ENCODE assay signal across 20 cellular contexts in genomic region chrX:153387345-153387744, GRCh38. TPM values are rescaled to one million over a fixed set of nuclear protein-coding genes. Genes with fewer than 3 reads are reported as not detected.
DNase-seq lines count a peak whose midpoint lies in the region; ATAC-seq and TF ChIP-seq lines count a peak whose summit lies in the region.
"Had no signal": no experiment of that assay in that cellular context is flagged by ENCODE, and none has a peak within 500 bp of the region (broad histone marks: within the 10 kb centered on the region; RNA-seq: fewer than 3 reads in every experiment).

No MANE protein-coding gene starts in this region.

- H2BK20ac ChIP-seq in H9 (ENCODE audit: low read depth, low read length, poor library complexity, severe bottlenecking): no peak overlapping the region

- H3T11ph ChIP-seq in H9 (ENCODE audit: low read length): no peak overlapping the region

- H2BK5ac ChIP-seq in H9 (ENCODE audit: insufficient read length, low read length): no peak overlapping the region

- TF ChIP-seq CTCF in H9 (conservative IDR thresholded peaks at IDR 0.05): no peak
- TF ChIP-seq CTCF in coronary artery (IDR thresholded peaks at IDR 0.05): no peak
- TF ChIP-seq CTCF in osteoblast (IDR thresholded peaks at IDR 0.05; ENCODE audit: extremely low read depth, low read depth, low read length): no peak
- no peak for TF ChIP-seq CTCF in vagina (IDR thresholded peaks at IDR 0.05)
- no peak for TF ChIP-seq CTCF in progenitor cell of endocrine pancreas (IDR thresholded peaks at IDR 0.05; ENCODE audit: unreplicated experiment)

- H4K91ac ChIP-seq in H9 (ENCODE audit: insufficient read length, low read depth, low read length): no peak overlapping the region

- H3K18ac ChIP-seq in H9 (ENCODE audit: insufficient read length, low read depth, low read length): no peak overlapping the region

- no peak overlapping the region for H3K9ac ChIP-seq in H9 (ENCODE audit: extremely low read depth, insufficient read length, low read length)
- H3K9ac ChIP-seq: BLaER1 treated with 17β-estradiol and CSF1 and Interleukin-3, amounts not matched to agents 10 nM and 100 nM had no signal

- H3K4me3 Mint-ChIP-seq in H9: no peak overlapping the region
- H3K4me3 Mint-ChIP-seq in progenitor cell of endocrine pancreas (ENCODE audit: low read depth): no peak overlapping the region
- H3K4me3 Mint-ChIP-seq: B cell; CD8-positive, alpha-beta T cell had no signal

- no peaks in the 10 kb centered on the region for H3K27me3 ChIP-seq in H9 (ENCODE audit: insufficient read depth, low read length)
- H3K27me3 ChIP-seq in osteoblast (ENCODE audit: insufficient read depth, low read length): no peaks in the 10 kb centered on the region
- H3K27me3 ChIP-seq in vagina: no peaks in the 10 kb centered on the region

- no peak for TF ChIP-seq POLR2A in vagina (IDR thresholded peaks at IDR 0.05)

- no peaks in the 10 kb centered on the region for H3K36me3 ChIP-seq in osteoblast (ENCODE audit: insufficient read depth, low read length)
- H3K36me3 ChIP-seq in vagina: no peaks in the 10 kb centered on the region
- H3K36me3 ChIP-seq: BLaER1 treated with 17β-estradiol and CSF1 and Interleukin-3, amounts not matched to agents 10 nM and 100 nM had no signal

- WGBS in H9 (ENCODE audit: extremely low coverage, insufficient read length, low lambda C conversion rate): no CpG with 5 or more reads among the region's 5 CpGs

- no peak overlapping the region for H3K23ac ChIP-seq in H9 (ENCODE audit: insufficient read length, low read depth, low read length)

- H3K4me1 Mint-ChIP-seq in H9 (no peaks in the 10 kb centered on the region), progenitor cell of endocrine pancreas (ENCODE audit: low read depth) (no peaks in the 10 kb centered on the region)
- H3K4me1 Mint-ChIP-seq: B cell had no signal

- H2AK5ac ChIP-seq in H9 (ENCODE audit: insufficient read length, low read length): no peak overlapping the region

- H3K36me3 Mint-ChIP-seq in H9 (ENCODE audit: insufficient read depth in 1 of 3, low read depth in 3 of 3): peaks cover 0 to 2% (median 0%) of the 10 kb centered on the region in 3 experiments; a peak in 1 of 7 replicates
- H3K36me3 Mint-ChIP-seq in progenitor cell of endocrine pancreas (ENCODE audit: insufficient read depth): no peaks in the 10 kb centered on the region
- H3K36me3 Mint-ChIP-seq: CD8-positive, alpha-beta T cell had no signal

- H2AFZ ChIP-seq in H9 (ENCODE audit: low read length): no peak overlapping the region
- no peak overlapping the region for H2AFZ ChIP-seq in osteoblast (ENCODE audit: low read length)

- H3K9me3 Mint-ChIP-seq in H9 (peaks cover 22 to 24% of the 10 kb centered on the region in 2 experiments), progenitor cell of endocrine pancreas (ENCODE audit: low read depth) (peaks cover 7% of the 10 kb centered on the region)
- H3K9me3 Mint-ChIP-seq: CD8-positive, alpha-beta T cell had no signal

- H3K56ac ChIP-seq in H9 (ENCODE audit: insufficient read length, low read depth, low read length): no peak overlapping the region

- H2BK120ac ChIP-seq in H9 (ENCODE audit: low read depth, low read length, poor library complexity, severe bottlenecking): no peak overlapping the region

- no peak overlapping the region for H4K5ac ChIP-seq in H9 (ENCODE audit: insufficient read length, low read depth, low read length)

- no peak overlapping the region for H3K4ac ChIP-seq in H9 (ENCODE audit: low read depth, low read length)

- H3K4me1 ChIP-seq in H9 (ENCODE audit: insufficient read depth, low read length) (no peaks in the 10 kb centered on the region), osteoblast (ENCODE audit: insufficient read depth, low read length) (peaks cover 2% of the 10 kb centered on the region), vagina (peaks cover under 1% of the 10 kb centered on the region)

- no peak overlapping the region for H4K8ac ChIP-seq in H9 (replicated peaks; ENCODE audit: insufficient read length, low read depth, low read length)

- no peak overlapping the region for H3K14ac ChIP-seq in H9 (ENCODE audit: insufficient read depth, low read length)

- peak; percentile 14 for DNase-seq in H9
- peak; percentile 59 for DNase-seq in coronary artery (ENCODE audit: low spot score)
- peak; percentile 4 for DNase-seq in osteoblast (ENCODE audit: insufficient read length, low spot score, missing footprints)
- peak; percentile 65 to 79 for DNase-seq in vagina (ENCODE audit: extremely low spot score in 2 of 2)
- no peak for DNase-seq in progenitor cell of endocrine pancreas (ENCODE audit: low spot score, unreplicated experiment)
- no peak for DNase-seq in DMS153 treated with DMSO at 0.1 percent for 48 hours (lab: John Stamatoyannopoulos, UW; ENCODE audit: unreplicated experiment)
- DNase-seq: Calu3, DMS53, DND-41, EL, HCEC 1CT, IMR-90 had no signal

- intact Hi-C loops in vagina (cut with DNase I): no loop called here

- H3K9me3 ChIP-seq in H9 (ENCODE audit: control insufficient read depth, low read depth, low read length) (peaks cover 60% of the 10 kb centered on the region), osteoblast (ENCODE audit: low read depth, low read length) (no peaks in the 10 kb centered on the region), vagina (no peaks in the 10 kb centered on the region)

- ATAC-seq in HG02884 (IDR thresholded peaks at IDR 0.05; ENCODE audit: unreplicated experiment): no peak
- ATAC-seq: CD8-positive, alpha-beta T cell; GM12878 had no signal

- H3K4me2 ChIP-seq in H9 (ENCODE audit: insufficient read depth, insufficient read length, low read length) (no peak overlapping the region), osteoblast (ENCODE audit: insufficient read depth, low read length) (no peak overlapping the region)
- H3K4me2 ChIP-seq: BLaER1 treated with 17β-estradiol and CSF1 and Interleukin-3, amounts not matched to agents 10 nM and 100 nM had no signal

- no peaks in the 10 kb centered on the region for H4K20me1 ChIP-seq in H9 (ENCODE audit: control insufficient read depth, insufficient read depth, insufficient read length)
- H4K20me1 ChIP-seq in osteoblast (ENCODE audit: insufficient read depth, low read length): no peaks in the 10 kb centered on the region

- H3K79me2 ChIP-seq in H9 (ENCODE audit: insufficient read depth, low read length) (no peaks in the 10 kb centered on the region), osteoblast (ENCODE audit: insufficient read depth, low read length) (no peaks in the 10 kb centered on the region)

- H3K23me2 ChIP-seq in H9 (ENCODE audit: insufficient read length, low read depth, low read length, poor library complexity, severe bottlenecking): peaks cover 5% of the 10 kb centered on the region

- H3K27ac ChIP-seq in H9 (ENCODE audit: insufficient read length, low read depth, low read length) (no peak overlapping the region), coronary artery (no peak overlapping the region), osteoblast (ENCODE audit: low read depth, low read length) (no peak overlapping the region), vagina (no peak overlapping the region)
- H3K27ac ChIP-seq: BLaER1 treated with 17β-estradiol and CSF1 and Interleukin-3, amounts not matched to agents 10 nM and 100 nM had no signal

- H3K27me3 Mint-ChIP-seq in H9 (ENCODE audit: low read depth): peaks cover 3% of the 10 kb centered on the region
- H3K27me3 Mint-ChIP-seq in progenitor cell of endocrine pancreas: no peaks in the 10 kb centered on the region
- H3K27me3 Mint-ChIP-seq: B cell had no signal

- H2BK15ac ChIP-seq in H9 (ENCODE audit: low read depth, low read length): no peak overlapping the region

- H3K27ac Mint-ChIP-seq in H9 (no peak overlapping the region), progenitor cell of endocrine pancreas (no peak overlapping the region)
- H3K27ac Mint-ChIP-seq: B cell; CD8-positive, alpha-beta T cell had no signal

- no peak overlapping the region for H2BK12ac ChIP-seq in H9 (ENCODE audit: insufficient read length, low read depth, low read length)

- H3K79me1 ChIP-seq in H9 (ENCODE audit: insufficient read depth, low read depth, low read length, poor library complexity, severe bottlenecking): no peaks in the 10 kb centered on the region

- no peak overlapping the region for H3K4me3 ChIP-seq in coronary artery
- no peak overlapping the region for H3K4me3 ChIP-seq in osteoblast (ENCODE audit: insufficient read depth, low read length)
- H3K4me3 ChIP-seq in vagina: no peak overlapping the region
- H3K4me3 ChIP-seq: BLaER1 treated with 17β-estradiol and CSF1 and Interleukin-3, amounts not matched to agents 10 nM and 100 nM; GM12878 had no signal

RNA-seq across cellular contexts. Expression of gene PNMA6E, which starts 13.8 kb away (rescaled TPM):
- total RNA-seq in H9 (2021) (not detected in 2 replicates), osteoblast (not detected in 2 replicates), vagina (not detected), progenitor cell of endocrine pancreas (not detected in 2 replicates)
- total RNA-seq: A172; B cell; Calu3; CD8-positive, alpha-beta T cell; G401; GM12878; H4; IMR-90 had no signal

RNA-seq across cellular contexts. Expression of gene ZFP92, which starts 23.9 kb away (rescaled TPM):
- total RNA-seq in H9 (2021) (0.66 and 0.68 TPM in 2 replicates), osteoblast (under 0.01 TPM in 1 of 2 replicates, not detected in the other), vagina (0.25 TPM), progenitor cell of endocrine pancreas (0.38 TPM in 2 replicates)
- total RNA-seq: G401, H4 had no signal

RNA-seq across cellular contexts. Expression of gene ZNF275, which starts 53.4 kb away (rescaled TPM):
- total RNA-seq in H9 (2021): 11.8 and 12.1 TPM in 2 replicates
- 11.2 and 12.1 TPM in 2 replicates for total RNA-seq in osteoblast
- total RNA-seq in vagina: 7.6 TPM
- 11.9 and 12.2 TPM in 2 replicates for total RNA-seq in progenitor cell of endocrine pancreas

RNA-seq across cellular contexts. Expression of gene TREX2, which starts 58.5 kb away (rescaled TPM):
- total RNA-seq in H9 (2021) (1.1 and 1.3 TPM in 2 replicates), osteoblast (3.3 and 3.5 TPM in 2 replicates), vagina (9.6 TPM), progenitor cell of endocrine pancreas (0.24 and 0.41 TPM in 2 replicates)
- total RNA-seq: G401 had no signal

Comparison
In these comparisons a context has a peak if more than half of its experiments do, and no peak if none do; other contexts are left out.
1. DNase-seq: peak in H9 (single experiment), coronary artery (single experiment), osteoblast (single experiment) and vagina (2 of 2); none in progenitor cell of endocrine pancreas (single experiment) and DMS153 treated with DMSO at 0.1 percent for 48 hours (single experiment).